Comparison of ENCODE assay signal across 28 cellular contexts in the genomic region with DNA sequence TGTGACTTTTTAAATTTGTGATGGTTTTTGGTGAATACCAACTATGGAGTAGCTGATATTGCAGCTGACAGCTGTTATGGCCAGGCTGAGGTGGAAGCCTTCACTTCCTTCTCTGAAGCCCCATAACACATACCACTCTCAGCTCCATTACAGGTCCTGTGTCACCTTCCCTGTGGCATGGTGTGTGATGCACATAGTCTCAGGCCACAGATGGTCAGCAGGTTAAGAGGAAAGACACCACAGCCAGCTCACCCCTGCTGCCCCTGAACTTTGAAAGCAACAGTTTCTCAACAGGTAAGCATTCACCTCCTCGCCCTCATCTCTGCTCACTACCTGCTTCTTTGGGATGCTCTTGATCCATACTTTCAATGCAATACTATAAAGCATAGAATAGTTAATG.
"Had no signal": no experiment of that assay in that cellular context is flagged by ENCODE, and none has a peak within 500 bp of the region (broad histone marks: within the 10 kb centered on the region; RNA-seq: fewer than 3 reads in every experiment).

No MANE protein-coding gene starts in this region.

- H3K27ac ChIP-seq: brain microvascular endothelial cell, coronary artery had no signal

- DNase-seq: activated CD4-positive, alpha-beta T cell treated with anti-CD3 and anti-CD28 coated beads for 4 hours; activated CD4-positive, alpha-beta T cell treated with anti-CD3 and anti-CD28 coated beads, Interleukin-2, amount 50 U/mL, for 1 hour; activated CD4-positive, alpha-beta T cell treated with anti-CD3 and anti-CD28 coated beads, Interleukin-2, amount 50 U/mL, for 48 hours; activated CD4-positive, CD25-positive, alpha-beta regulatory T cell; activated CD4-positive, CD25-positive, alpha-beta regulatory T cell treated with anti-CD3 and anti-CD28 coated beads, Interleukin-2, amount 50 U/mL, for 72 hours; activated CD8-positive, alpha-beta memory T cell treated with anti-CD3 and anti-CD28 coated beads for 24 hours; activated CD8-positive, alpha-beta T cell treated with anti-CD3 and anti-CD28 coated beads for 36 hours; activated effector memory CD4-positive, alpha-beta T cell treated with Interleukin-2 at 50 U/mL for 16 hours; activated gamma-delta T cell treated with Interleukin-2 at 50 U/mL for 16 hours; activated naive CD4-positive, alpha-beta T cell treated with anti-CD3 and anti-CD28 coated beads, Interleukin-2, amount 50 U/mL, for 16 hours; activated naive CD4-positive, alpha-beta T cell treated with Interleukin-2 at 50 U/mL for 16 hours; activated T-cell treated with anti-CD3 and anti-CD28 coated beads, Interleukin-2, amount 50 U/mL, for 4 hours; amniotic stem cell; anterior cingulate cortex; brain microvascular endothelial cell; effector CD4-positive, alpha-beta T cell; effector memory CD8-positive, alpha-beta T cell; foreskin fibroblast; head of caudate nucleus; T-helper 2 cell had no signal

- H3K27ac Mint-ChIP-seq: activated CD8-positive, alpha-beta T cell treated with anti-CD3 and anti-CD28 coated beads for 36 hours; activated naive CD8-positive, alpha-beta T cell; activated T-helper 17 cell treated with anti-CD3 and anti-CD28 coated beads, Interleukin-2, amount 50 U/mL, for 72 hours; dendritic cell treated with granulocyte-macrophage colony-stimulating factor and Interleukin-4, amounts not matched to agents 40 ng/mL and 50 ng/mL, for 4 days; effector memory CD8-positive, alpha-beta T cell had no signal

- H3K4me3 ChIP-seq: coronary artery had no signal

- FAIRE-seq: astrocyte, bronchial epithelial cell, frontal cortex had no signal

- H3K4me3 Mint-ChIP-seq: activated CD8-positive, alpha-beta T cell treated with anti-CD3 and anti-CD28 coated beads for 36 hours; activated naive CD8-positive, alpha-beta T cell; activated T-cell treated with anti-CD3 and anti-CD28 coated beads, Interleukin-2, amount 50 U/mL, for 4 hours; activated T-helper 17 cell treated with anti-CD3 and anti-CD28 coated beads, Interleukin-2, amount 50 U/mL, for 72 hours; central memory CD8-positive, alpha-beta T cell; dendritic cell treated with granulocyte-macrophage colony-stimulating factor and Interleukin-4, amounts not matched to agents 40 ng/mL and 50 ng/mL, for 4 days; effector memory CD8-positive, alpha-beta T cell had no signal

- H3K27me3 Mint-ChIP-seq: activated CD8-positive, alpha-beta T cell treated with anti-CD3 and anti-CD28 coated beads for 36 hours; activated naive CD8-positive, alpha-beta T cell; activated T-helper 17 cell treated with anti-CD3 and anti-CD28 coated beads, Interleukin-2, amount 50 U/mL, for 72 hours; central memory CD8-positive, alpha-beta T cell; dendritic cell treated with granulocyte-macrophage colony-stimulating factor and Interleukin-4, amounts not matched to agents 40 ng/mL and 50 ng/mL, for 4 days; effector memory CD8-positive, alpha-beta T cell had no signal

- H3K9me3 Mint-ChIP-seq: activated CD8-positive, alpha-beta T cell treated with anti-CD3 and anti-CD28 coated beads for 36 hours; activated T-cell treated with anti-CD3 and anti-CD28 coated beads, Interleukin-2, amount 50 U/mL, for 4 hours; activated T-helper 17 cell treated with anti-CD3 and anti-CD28 coated beads, Interleukin-2, amount 50 U/mL, for 72 hours; central memory CD8-positive, alpha-beta T cell; dendritic cell treated with granulocyte-macrophage colony-stimulating factor and Interleukin-4, amounts not matched to agents 40 ng/mL and 50 ng/mL, for 4 days; effector memory CD8-positive, alpha-beta T cell had no signal

- ATAC-seq: activated CD8-positive, alpha-beta T cell treated with anti-CD3 and anti-CD28 coated beads for 36 hours; activated T-cell treated with anti-CD3 and anti-CD28 coated beads, Interleukin-2, amount 50 U/mL, for 4 hours; activated T-helper 17 cell treated with anti-CD3 and anti-CD28 coated beads, Interleukin-2, amount 50 U/mL, for 72 hours; effector memory CD8-positive, alpha-beta T cell had no signal

- H3K27me3 ChIP-seq: brain microvascular endothelial cell had no signal
